Comparison of ENCODE assay signal across 21 cellular contexts in genomic region chrX:349702-350101, GRCh38. TPM values are rescaled to one million over a fixed set of nuclear protein-coding genes. Genes with fewer than 3 reads are reported as not detected.
A peak's percentile ranks its signal among the peaks of the same experiment; 100 is the strongest.
DNase-seq lines count a peak whose midpoint lies in the region; ATAC-seq and TF ChIP-seq lines count a peak whose summit lies in the region.
"Had no signal": no experiment of that assay in that cellular context is flagged by ENCODE, and none has a peak within 500 bp of the region (broad histone marks: within the 10 kb centered on the region; RNA-seq: fewer than 3 reads in every experiment).

No MANE protein-coding gene starts in this region.

- H3K36me3 ChIP-seq in adrenal gland (replicated peaks in 1 of 2), result no peaks in the 10 kb centered on the region
- no peaks in the 10 kb centered on the region for H3K36me3 ChIP-seq in smooth muscle cell (ENCODE audit: low read depth)

- H3K27ac Mint-ChIP-seq in activated T-cell treated with anti-CD3 and anti-CD28 coated beads, Interleukin-2, amount 50 U/mL, for 24 hours, result no peak overlapping the region
- H3K27ac Mint-ChIP-seq: CD8-positive, alpha-beta memory T cell had no signal

- H3K4me1 ChIP-seq in adrenal gland (replicated peaks in 1 of 2), result peaks cover 3 to 11% of the 10 kb centered on the region in 2 donors
- H3K4me1 ChIP-seq in right cardiac atrium (ENCODE audit: control insufficient read depth, insufficient read depth, low read length), result no peaks in the 10 kb centered on the region
- no peaks in the 10 kb centered on the region for H3K4me1 ChIP-seq in smooth muscle cell (ENCODE audit: low read depth)

- ATAC-seq in right cardiac atrium, result no peak
- no peak for ATAC-seq in GM18520 (IDR thresholded peaks at IDR 0.05; ENCODE audit: unreplicated experiment)
- ATAC-seq: GM12878, K562 had no signal

- H3K4me2 ChIP-seq in smooth muscle cell, result no peak overlapping the region

- intact Hi-C loops in adrenal gland (cut with DNase I), result no loop called here
- intact Hi-C loops in right cardiac atrium (cut with DNase I), result no loop called here

- H3K9ac ChIP-seq in smooth muscle cell (ENCODE audit: low read depth), result no peak overlapping the region

- peak overlapping the region in 1 of 4 donors; percentile 23 for H3K4me3 ChIP-seq in adrenal gland
- no peak overlapping the region for H3K4me3 ChIP-seq in right cardiac atrium (ENCODE audit: low read length)
- H3K4me3 ChIP-seq in smooth muscle cell, result no peak overlapping the region
- H3K4me3 ChIP-seq: GM12878, K562 had no signal

- H4K20me1 ChIP-seq in smooth muscle cell (ENCODE audit: low read depth), result no peaks in the 10 kb centered on the region

- H3K4me3 Mint-ChIP-seq in activated T-cell treated with anti-CD3 and anti-CD28 coated beads, Interleukin-2, amount 50 U/mL, for 24 hours, result no peak overlapping the region
- H3K4me3 Mint-ChIP-seq: CD8-positive, alpha-beta memory T cell had no signal

- H3K27ac ChIP-seq in RWPE1, result peak overlapping the region; percentile 4; the same call in 1 of the 2 replicates
- H3K27ac ChIP-seq in adrenal gland, result peak overlapping the region in 3 of 5 donors; percentile 67 to 88 (median 86)
- H3K27ac ChIP-seq in right cardiac atrium (ENCODE audit: low read length), result peak overlapping the region; percentile 23
- H3K27ac ChIP-seq in smooth muscle cell (ENCODE audit: low read depth), result peak overlapping the region; percentile 66

- CTCF ChIA-PET in RWPE1 (lab: Yijun Ruan, JAX), result no interaction called here

- H3F3A ChIP-seq in smooth muscle cell (ENCODE audit: low read depth), result no peaks in the 10 kb centered on the region

- no peaks in the 10 kb centered on the region for H3K9me3 Mint-ChIP-seq in activated T-cell treated with anti-CD3 and anti-CD28 coated beads, Interleukin-2, amount 50 U/mL, for 24 hours
- H3K9me3 Mint-ChIP-seq: CD8-positive, alpha-beta memory T cell had no signal

- no peak overlapping the region for H2AFZ ChIP-seq in smooth muscle cell (ENCODE audit: low read depth)

- DNase-seq in RWPE1 (ENCODE audit: low spot score), result no peak
- no peak for DNase-seq in adrenal gland
- DNase-seq in right cardiac atrium, result no peak
- DNase-seq in smooth muscle cell (lab: John Stamatoyannopoulos, UW; ENCODE audit: unreplicated experiment), result no peak
- no peak for DNase-seq in germinal center (ENCODE audit: low spot score)
- no peak for DNase-seq in activated T-cell treated with anti-CD3 and anti-CD28 coated beads, Interleukin-2, amount 50 U/mL, for 24 hours
- DNase-seq: ACHN; CD8-positive, alpha-beta memory T cell; DMS53; EL; GOT3; NCI-H1105 treated with DMSO at 0.1 percent for 48 hours; NCI-H187; NCI-H2107; NCI-H510A; NCI-H748 treated with DMSO at 0.1 percent for 48 hours; NK-92 treated with Interleukin-12 subunit alpha and Interleukin-12 subunit beta, amount 100 ng/mL, for 24 hours; SHP77 treated with DMSO at 0.1 percent for 48 hours had no signal

- H3K9me3 ChIP-seq in adrenal gland (replicated peaks in 1 of 3) (no peaks in the 10 kb centered on the region), right cardiac atrium (ENCODE audit: control insufficient read depth, low read length) (no peaks in the 10 kb centered on the region), smooth muscle cell (replicated peaks; ENCODE audit: low read depth) (no peaks in the 10 kb centered on the region)

- H3K79me2 ChIP-seq in smooth muscle cell (ENCODE audit: low read depth), result no peaks in the 10 kb centered on the region

- TF ChIP-seq CTCF in RWPE1 (conservative IDR thresholded peaks at IDR 0.05; ENCODE audit: low read depth) (no peak), adrenal gland (IDR thresholded peaks at IDR 0.05) (no peak), smooth muscle cell (IDR thresholded peaks at IDR 0.05; ENCODE audit: borderline replicate concordance, insufficient read depth, poor library complexity, severe bottlenecking) (no peak)

- H3K27me3 Mint-ChIP-seq in activated T-cell treated with anti-CD3 and anti-CD28 coated beads, Interleukin-2, amount 50 U/mL, for 24 hours, result no peaks in the 10 kb centered on the region
- H3K27me3 Mint-ChIP-seq: CD8-positive, alpha-beta memory T cell had no signal

- no peaks in the 10 kb centered on the region for H3K27me3 ChIP-seq in adrenal gland
- H3K27me3 ChIP-seq in right cardiac atrium (ENCODE audit: control insufficient read depth, insufficient read depth), result no peaks in the 10 kb centered on the region
- no peaks in the 10 kb centered on the region for H3K27me3 ChIP-seq in smooth muscle cell (ENCODE audit: low read depth)

- WGBS in adrenal gland, 4 donors, result 83 to 91% (median 86%) methylated on average over 10 of the region's 10 CpGs
- 77% methylated on average over 10 of the region's 10 CpGs for WGBS in right cardiac atrium
- WGBS in smooth muscle cell (ENCODE audit: low lambda C conversion rate), result 73% methylated on average over 10 of the region's 10 CpGs

- TF ChIP-seq POLR2A in adrenal gland (IDR thresholded peaks at IDR 0.05), result no peak

- POLR2A ChIA-PET in RWPE1 (lab: Yijun Ruan, JAX; ENCODE audit: low non-redundant PET), result no interaction called here

- no peaks in the 10 kb centered on the region for H3K4me1 Mint-ChIP-seq in activated T-cell treated with anti-CD3 and anti-CD28 coated beads, Interleukin-2, amount 50 U/mL, for 24 hours (ENCODE audit: low read depth)
- H3K4me1 Mint-ChIP-seq: CD8-positive, alpha-beta memory T cell had no signal

- H3K36me3 Mint-ChIP-seq in activated T-cell treated with anti-CD3 and anti-CD28 coated beads, Interleukin-2, amount 50 U/mL, for 24 hours (ENCODE audit: low read depth), result peaks cover 30% of the 10 kb centered on the region

RNA-seq across cellular contexts. Expression of gene GTPBP6, which starts 31.1 kb away (rescaled TPM):
- total RNA-seq in adrenal gland (10 to 100 TPM; 29.8 to 57.1 (median 38.1) TPM), right cardiac atrium (10 to 100 TPM; 48.4 to 57.6 (median 54.8) TPM), smooth muscle cell (25.3 TPM in 2 replicates)
- polyA plus RNA-seq in adrenal gland (10 to 100 TPM in 2 of 3 donors, 1 to 10 TPM in 1; 5.3 to 53.3 (median 40.5) TPM), right cardiac atrium (59.0 TPM), smooth muscle cell (45.7 and 59.5 TPM in 2 replicates)

RNA-seq across cellular contexts. Expression of gene PPP2R3B, which starts 37.0 kb away (rescaled TPM):
- total RNA-seq in adrenal gland, result 10 to 100 TPM in 5 of 8 donors, 1 to 10 TPM in 3; 5.6 to 22.1 (median 12.5) TPM
- 100 to 1,000 TPM in 1 of 3 donors, 10 to 100 TPM in 1, 1 to 10 TPM in 1; 2.1 to 112 (median 68.8) TPM for polyA plus RNA-seq in adrenal gland
- total RNA-seq in right cardiac atrium, result 100 to 1,000 TPM; 101 to 163 (median 147) TPM
- polyA plus RNA-seq in right cardiac atrium, result 114 TPM
- 15.2 TPM in 2 replicates for total RNA-seq in smooth muscle cell
- 25.1 and 39.5 TPM in 2 replicates for polyA plus RNA-seq in smooth muscle cell

Comparison
In these comparisons a context has a peak if more than half of its experiments do, and no peak if none do; other contexts are left out.
1. H3K27ac ChIP-seq: peak in every context shown above with its lines; median percentile 86 in adrenal gland; 66 in smooth muscle cell; 23 in right cardiac atrium; 4 in RWPE1.